24 cellular contexts compared by ENCODE assay signal in the genomic region with DNA sequence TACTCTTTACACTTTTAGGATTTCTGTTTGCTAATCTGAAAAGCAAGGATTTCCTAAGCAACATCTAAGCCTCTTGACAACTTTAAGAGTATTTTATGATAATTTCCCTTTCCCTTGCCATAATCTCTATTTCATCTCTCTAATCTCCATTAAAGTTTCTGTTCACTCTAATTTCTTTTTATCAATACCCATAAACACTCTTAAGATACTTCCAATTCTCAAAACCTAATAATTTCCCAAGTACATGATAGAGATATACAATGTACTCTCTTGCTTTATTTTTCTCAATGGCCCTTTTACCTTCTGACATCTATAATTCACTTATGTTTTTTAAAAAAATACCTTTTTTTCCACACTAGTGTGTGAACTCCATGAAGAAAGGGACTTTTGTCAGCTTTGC. TPM values are rescaled to one million over a fixed set of nuclear protein-coding genes. Genes with fewer than 3 reads are reported as not detected.
DNase-seq lines count a peak whose midpoint lies in the region; ATAC-seq and TF ChIP-seq lines count a peak whose summit lies in the region.
"Had no signal": no experiment of that assay in that cellular context is flagged by ENCODE, and none has a peak within 500 bp of the region (broad histone marks: within the 10 kb centered on the region; RNA-seq: fewer than 3 reads in every experiment).

No MANE protein-coding gene starts in this region.

- no peaks in the 10 kb centered on the region for H4K20me1 ChIP-seq in Loucy (ENCODE audit: insufficient read depth, low read length, poor library complexity, severe bottlenecking)

- no peak for TF ChIP-seq CTCF in Loucy (conservative IDR thresholded peaks at IDR 0.05; ENCODE audit: low read length)
- no peak for TF ChIP-seq CTCF in neutrophil (IDR thresholded peaks at IDR 0.05)

- no peaks in the 10 kb centered on the region for H3F3A ChIP-seq in Loucy (ENCODE audit: low read depth)

- H3K9ac ChIP-seq in Loucy (ENCODE audit: low read depth, low read length, poor library complexity, severe bottlenecking) = no peak overlapping the region

- peaks cover 62% of the 10 kb centered on the region for H3K36me3 Mint-ChIP-seq in activated naive CD4-positive, alpha-beta T cell treated with anti-CD3 and anti-CD28 coated beads, Interleukin-2, amount 10 ng/mL, durations not matched to agents 7 days and 5 days
- H3K36me3 Mint-ChIP-seq in activated naive CD4-positive, alpha-beta T cell treated with anti-CD3 and anti-CD28 coated beads, Interleukin-2, amount 50 U/mL, for 72 hours = peaks cover 26 to 74% of the 10 kb centered on the region in 2 donors
- peaks cover 0 to 31% (median 10%) of the 10 kb centered on the region in 3 donors for H3K36me3 Mint-ChIP-seq in CD8-positive, alpha-beta memory T cell

- no peaks in the 10 kb centered on the region for H3K36me3 ChIP-seq in CD8-positive, alpha-beta memory T cell (ENCODE audit: insufficient read depth, low read length)
- H3K36me3 ChIP-seq in Loucy (ENCODE audit: insufficient read depth, low read length) (no peaks in the 10 kb centered on the region), neutrophil (peaks cover 62% of the 10 kb centered on the region)
- H3K36me3 ChIP-seq: SJCRH30 had no signal

- no peaks in the 10 kb centered on the region for H3K9me2 ChIP-seq in Loucy (replicated peaks; ENCODE audit: low read depth, low read length)

- H3K4me1 ChIP-seq in CD8-positive, alpha-beta memory T cell (ENCODE audit: insufficient read depth, low read length) = peaks cover 26% of the 10 kb centered on the region
- H3K4me1 ChIP-seq in Loucy (ENCODE audit: insufficient read depth, low read length, poor library complexity, severe bottlenecking) (no peaks in the 10 kb centered on the region), neutrophil (ENCODE audit: control insufficient read depth in 1 of 2, insufficient read depth in 1 of 2, low read depth in 1 of 2, low read length in 1 of 2) (peaks cover 28 to 45% of the 10 kb centered on the region in 2 experiments)
- H3K4me1 ChIP-seq: SJCRH30 had no signal

- no peaks in the 10 kb centered on the region for H3K9me3 Mint-ChIP-seq in activated naive CD4-positive, alpha-beta T cell treated with anti-CD3 and anti-CD28 coated beads, Interleukin-2, amount 10 ng/mL, durations not matched to agents 7 days and 5 days
- peaks cover 0 to 7% of the 10 kb centered on the region in 2 donors for H3K9me3 Mint-ChIP-seq in activated naive CD4-positive, alpha-beta T cell treated with anti-CD3 and anti-CD28 coated beads, Interleukin-2, amount 50 U/mL, for 72 hours
- H3K9me3 Mint-ChIP-seq in CD8-positive, alpha-beta memory T cell = no peaks in the 10 kb centered on the region
- H3K9me3 Mint-ChIP-seq: CD4-positive, CD25-positive, alpha-beta regulatory T cell; HFFc6 had no signal

- peak overlapping the region; percentile 2 for H3K27ac Mint-ChIP-seq in activated naive CD4-positive, alpha-beta T cell treated with anti-CD3 and anti-CD28 coated beads, Interleukin-2, amount 10 ng/mL, durations not matched to agents 7 days and 5 days
- H3K27ac Mint-ChIP-seq in activated naive CD4-positive, alpha-beta T cell treated with anti-CD3 and anti-CD28 coated beads, Interleukin-2, amount 50 U/mL, for 72 hours = peak overlapping the region in 1 of 2 donors; percentile 5
- peak overlapping the region in 2 of 8 donors; percentile 22 to 59 for H3K27ac Mint-ChIP-seq in CD8-positive, alpha-beta memory T cell
- H3K27ac Mint-ChIP-seq: HFFc6 had no signal

- H3K27me3 ChIP-seq in CD8-positive, alpha-beta memory T cell (ENCODE audit: insufficient read depth, low read length, poor library complexity, severe bottlenecking) = no peaks in the 10 kb centered on the region
- no peaks in the 10 kb centered on the region for H3K27me3 ChIP-seq in Loucy (ENCODE audit: insufficient read depth, low read length, poor library complexity, severe bottlenecking)
- H3K27me3 ChIP-seq in neutrophil = no peaks in the 10 kb centered on the region
- H3K27me3 ChIP-seq: SJCRH30 had no signal

- H3K27me3 Mint-ChIP-seq in activated naive CD4-positive, alpha-beta T cell treated with anti-CD3 and anti-CD28 coated beads, Interleukin-2, amount 10 ng/mL, durations not matched to agents 7 days and 5 days = no peaks in the 10 kb centered on the region
- no peaks in the 10 kb centered on the region for H3K27me3 Mint-ChIP-seq in CD8-positive, alpha-beta memory T cell
- H3K27me3 Mint-ChIP-seq: CD4-positive, CD25-positive, alpha-beta regulatory T cell had no signal

- DNase-seq in activated naive CD4-positive, alpha-beta T cell treated with anti-CD3 and anti-CD28 coated beads, Interleukin-2, amount 10 ng/mL, durations not matched to agents 7 days and 5 days = no peak
- DNase-seq in activated naive CD4-positive, alpha-beta T cell treated with anti-CD3 and anti-CD28 coated beads, Interleukin-2, amount 50 U/mL, for 72 hours (ENCODE audit: low spot score in 2 of 2) = no peak
- no peak for DNase-seq in CD8-positive, alpha-beta memory T cell
- DNase-seq in NAMALWA (ENCODE audit: low spot score) (no peak), kidney tubule cell (ENCODE audit: low spot score) (no peak)
- DNase-seq: CD4-positive, CD25-positive, alpha-beta regulatory T cell; DND-41; H7; HFFc6; KG1; MV-4-11; NCI-H1694; NCI-H2081; NCI-H2171; NCI-H524 treated with DMSO at 0.1 percent for 48 hours; NCI-H82 had no signal

- peaks cover 51% of the 10 kb centered on the region for H3K4me1 Mint-ChIP-seq in activated naive CD4-positive, alpha-beta T cell treated with anti-CD3 and anti-CD28 coated beads, Interleukin-2, amount 10 ng/mL, durations not matched to agents 7 days and 5 days
- peaks cover 9 to 44% (median 24%) of the 10 kb centered on the region in 3 donors for H3K4me1 Mint-ChIP-seq in CD8-positive, alpha-beta memory T cell

- no peak for ATAC-seq in activated naive CD4-positive, alpha-beta T cell treated with anti-CD3 and anti-CD28 coated beads, Interleukin-2, amount 50 U/mL, for 72 hours
- ATAC-seq: HepG2, Panc1 had no signal

- no peaks in the 10 kb centered on the region for H3K79me2 ChIP-seq in Loucy (ENCODE audit: insufficient read depth, low read length)

- H2AFZ ChIP-seq in Loucy (ENCODE audit: low read length) = 0 out of 2 replicates have a peak overlapping the region, but pooled peaks have one; percentile 74

- no peak overlapping the region for H3K4me3 Mint-ChIP-seq in activated naive CD4-positive, alpha-beta T cell treated with anti-CD3 and anti-CD28 coated beads, Interleukin-2, amount 10 ng/mL, durations not matched to agents 7 days and 5 days
- no peak overlapping the region for H3K4me3 Mint-ChIP-seq in CD8-positive, alpha-beta memory T cell
- H3K4me3 Mint-ChIP-seq: CD4-positive, CD25-positive, alpha-beta regulatory T cell; HFFc6 had no signal

- H3K9me3 ChIP-seq in CD8-positive, alpha-beta memory T cell (ENCODE audit: low read length) = no peaks in the 10 kb centered on the region
- no peaks in the 10 kb centered on the region for H3K9me3 ChIP-seq in Loucy (ENCODE audit: insufficient read depth, low read depth, low read length)
- no peaks in the 10 kb centered on the region for H3K9me3 ChIP-seq in neutrophil
- H3K9me3 ChIP-seq: SJCRH30 had no signal

- no peak overlapping the region for H3K4me2 ChIP-seq in Loucy (ENCODE audit: low read depth, low read length, poor library complexity, severe bottlenecking)

- peak overlapping the region; percentile 51 for H3K27ac ChIP-seq in CD8-positive, alpha-beta memory T cell (ENCODE audit: low read depth, low read length)
- H3K27ac ChIP-seq in neutrophil = peak overlapping the region; percentile 37
- H3K27ac ChIP-seq: HL-60, SJCRH30 had no signal

- POLR2A ChIA-PET in CD8-positive, alpha-beta memory T cell (lab: Charles Lee) = no interaction called here

- no peak overlapping the region for H3K4me3 ChIP-seq in CD8-positive, alpha-beta memory T cell (ENCODE audit: low read length)
- H3K4me3 ChIP-seq in Loucy (ENCODE audit: low read length, poor library complexity, severe bottlenecking) (no peak overlapping the region), neutrophil (ENCODE audit: low read depth in 1 of 2, low read length in 1 of 2) (no peak overlapping the region)
- H3K4me3 ChIP-seq: SJCRH30 had no signal

- CTCF ChIA-PET in activated naive CD4-positive, alpha-beta T cell treated with anti-CD3 and anti-CD28 coated beads, Interleukin-2, amount 10 ng/mL, durations not matched to agents 7 days and 5 days (lab: Charles Lee) = no interaction called here
- CTCF ChIA-PET in CD8-positive, alpha-beta memory T cell (lab: Charles Lee) = no interaction called here

RNA-seq across cellular contexts. Expression of a gene that starts 26.8 kb away (rescaled TPM):
- total RNA-seq in activated naive CD4-positive, alpha-beta T cell treated with anti-CD3 and anti-CD28 coated beads, Interleukin-2, amount 50 U/mL, for 72 hours = 10 to 100 TPM; 43.3 to 66.9 TPM
- total RNA-seq in CD8-positive, alpha-beta memory T cell = 10 to 100 TPM; 18.8 to 20.9 TPM
- polyA plus RNA-seq in CD8-positive, alpha-beta memory T cell = 10.3 TPM
- total RNA-seq: G401, H7, HepG2, HFFc6 had no signal
- polyA plus RNA-seq: BJ, HepG2 had no signal

RNA-seq across cellular contexts. Expression of a gene that starts 50.8 kb away (rescaled TPM):
- 10 to 100 TPM; 27.4 to 38.7 TPM for total RNA-seq in activated naive CD4-positive, alpha-beta T cell treated with anti-CD3 and anti-CD28 coated beads, Interleukin-2, amount 50 U/mL, for 72 hours
- 10 to 100 TPM; 35.7 to 37.9 TPM for total RNA-seq in CD8-positive, alpha-beta memory T cell
- polyA plus RNA-seq in CD8-positive, alpha-beta memory T cell = 39.0 TPM
